8 cellular contexts compared by ENCODE assay signal in genomic region chr10:90871279-90871760, GRCh38. TPM values are rescaled to one million over a fixed set of nuclear protein-coding genes. Genes with fewer than 3 reads are reported as not detected.
DNase-seq lines count a peak whose midpoint lies in the region; ATAC-seq and TF ChIP-seq lines count a peak whose summit lies in the region.

No MANE protein-coding gene starts in this region.

- peaks cover 36% of the 10 kb centered on the region for H3K27me3 Mint-ChIP-seq in Calu3 (ENCODE audit: unreplicated experiment)
- H3K27me3 Mint-ChIP-seq in activated naive CD8-positive, alpha-beta T cell treated with anti-CD3 and anti-CD28 coated beads, Interleukin-2, amount 10 ng/mL, durations not matched to agents 7 days and 5 days = peaks cover 39% of the 10 kb centered on the region

- no peak for TF ChIP-seq CTCF in Calu3 (IDR thresholded peaks at IDR 0.05; ENCODE audit: unreplicated experiment)

- BruUV-seq in Calu3 (replicated peaks; lab: Mats Ljungman, UMichigan) = no TSS peak

- H3K4me3 Mint-ChIP-seq in Calu3 (ENCODE audit: low read depth, unreplicated experiment) = peak overlapping the region; percentile 80
- peak overlapping the region; percentile 95 for H3K4me3 Mint-ChIP-seq in activated naive CD8-positive, alpha-beta T cell treated with anti-CD3 and anti-CD28 coated beads, Interleukin-2, amount 10 ng/mL, durations not matched to agents 7 days and 5 days

- ATAC-seq in GM19467 (IDR thresholded peaks at IDR 0.05; ENCODE audit: unreplicated experiment) = peak; percentile 51
- peak; percentile 30 for ATAC-seq in HG03558 (IDR thresholded peaks at IDR 0.05; ENCODE audit: extremely low read depth, unreplicated experiment)
- peak; percentile 49 for ATAC-seq in activated naive CD8-positive, alpha-beta T cell treated with anti-CD3 and anti-CD28 coated beads, Interleukin-2, amount 10 ng/mL, durations not matched to agents 7 days and 5 days (ENCODE audit: low read depth)

- peaks cover 3% of the 10 kb centered on the region for H3K9me3 Mint-ChIP-seq in Calu3 (ENCODE audit: low read depth, unreplicated experiment)
- peaks cover 5% of the 10 kb centered on the region for H3K9me3 Mint-ChIP-seq in activated naive CD8-positive, alpha-beta T cell treated with anti-CD3 and anti-CD28 coated beads, Interleukin-2, amount 10 ng/mL, durations not matched to agents 7 days and 5 days

- CTCF ChIA-PET in Calu3 (lab: Charles Lee) = interaction anchor here (0.9 to 1.1 kb wide), 2 partner anchors 10 to 17 kb away, joined by 3 to 4 read pairs; no protein-coding TSS in a partner anchor

- POLR2A ChIA-PET in activated naive CD8-positive, alpha-beta T cell treated with anti-CD3 and anti-CD28 coated beads, Interleukin-2, amount 10 ng/mL, durations not matched to agents 7 days and 5 days (lab: Charles Lee) = no interaction called here

- DNase-seq in Calu3 (peak; percentile 21), OCI-M1 (lab: John Stamatoyannopoulos, UW) (peak; percentile 92), head of caudate nucleus (peak in 41 of 42 donors; percentile 19 to 86 (median 65)), occipital lobe (lab: John Stamatoyannopoulos, UW) (peak; percentile 8), COLO668 (lab: John Stamatoyannopoulos, UW; ENCODE audit: unreplicated experiment) (no peak)
- no peak for DNase-seq in activated naive CD8-positive, alpha-beta T cell treated with anti-CD3 and anti-CD28 coated beads, Interleukin-2, amount 10 ng/mL, durations not matched to agents 7 days and 5 days

- intact Hi-C loops in Calu3 (cut with micrococcal nuclease; ENCODE audit: unreplicated experiment) (loop anchor here (2.0 kb wide), 1 partner anchor 121 kb away; no protein-coding TSS in a partner anchor), head of caudate nucleus (cut with DNase I) (loop anchor here (5.0 kb wide), 1 partner anchor 119 kb away; no protein-coding TSS in a partner anchor)

- peaks cover 13% of the 10 kb centered on the region for H3K36me3 Mint-ChIP-seq in Calu3 (ENCODE audit: insufficient read depth, unreplicated experiment)
- peaks cover 5% of the 10 kb centered on the region for H3K36me3 Mint-ChIP-seq in activated naive CD8-positive, alpha-beta T cell treated with anti-CD3 and anti-CD28 coated beads, Interleukin-2, amount 10 ng/mL, durations not matched to agents 7 days and 5 days

- H3K27ac Mint-ChIP-seq in Calu3 (ENCODE audit: unreplicated experiment) = peak overlapping the region; percentile 56
- peak overlapping the region; percentile 85 for H3K27ac Mint-ChIP-seq in activated naive CD8-positive, alpha-beta T cell treated with anti-CD3 and anti-CD28 coated beads, Interleukin-2, amount 10 ng/mL, durations not matched to agents 7 days and 5 days

- H3K4me1 Mint-ChIP-seq in Calu3 (ENCODE audit: low read depth, unreplicated experiment) = peaks cover 15% of the 10 kb centered on the region
- peaks cover 25% of the 10 kb centered on the region for H3K4me1 Mint-ChIP-seq in activated naive CD8-positive, alpha-beta T cell treated with anti-CD3 and anti-CD28 coated beads, Interleukin-2, amount 10 ng/mL, durations not matched to agents 7 days and 5 days

RNA-seq across cellular contexts. Expression of gene RPP30, which starts 0.5 kb away (rescaled TPM):
- 27.3 and 36.6 TPM in 2 replicates for total RNA-seq in Calu3 (2022)
- 10 to 100 TPM; 36.5 to 41.4 TPM for total RNA-seq in activated naive CD8-positive, alpha-beta T cell treated with anti-CD3 and anti-CD28 coated beads, Interleukin-2, amount 10 ng/mL, durations not matched to agents 7 days and 5 days
- 85.6 TPM for total RNA-seq in occipital lobe

RNA-seq across cellular contexts. Expression of gene HTR7, which starts 13.5 kb away (rescaled TPM):
- total RNA-seq in Calu3 (2022) (0.12 TPM in 1 of 2 replicates, not detected in the other), occipital lobe (8.0 TPM)
- under 1 TPM in 1 of 2 experiments, not detected in 1; 0.14 TPM for total RNA-seq in activated naive CD8-positive, alpha-beta T cell treated with anti-CD3 and anti-CD28 coated beads, Interleukin-2, amount 10 ng/mL, durations not matched to agents 7 days and 5 days

RNA-seq across cellular contexts. Expression of gene ANKRD1, which starts 49.6 kb away (rescaled TPM):
- 2.3 and 6.2 TPM in 2 replicates for total RNA-seq in Calu3 (2022)
- not detected for total RNA-seq in activated naive CD8-positive, alpha-beta T cell treated with anti-CD3 and anti-CD28 coated beads, Interleukin-2, amount 10 ng/mL, durations not matched to agents 7 days and 5 days
- not detected for total RNA-seq in occipital lobe

Comparison
In these comparisons a context has a peak if more than half of its experiments do, and no peak if none do; other contexts are left out.
1. DNase-seq: peak in Calu3 (single experiment), OCI-M1 (single experiment), head of caudate nucleus (41 of 42) and occipital lobe (single experiment); none in activated naive CD8-positive, alpha-beta T cell treated with anti-CD3 and anti-CD28 coated beads, Interleukin-2, amount 10 ng/mL, durations not matched to agents 7 days and 5 days (single experiment) and COLO668 (single experiment).
2. Peak in every context shown above with its lines, with median percentiles within 50 percentile points of each other: ATAC-seq.